Comparison of ENCODE assay signal across 6 cellular contexts in genomic region chr16:57917489-57917888, GRCh38. TPM values are rescaled to one million over a fixed set of nuclear protein-coding genes. Genes with fewer than 3 reads are reported as not detected.
"Had no signal": no experiment of that assay in that cellular context is flagged by ENCODE, and none has a peak within 500 bp of the region (broad histone marks: within the 10 kb centered on the region; RNA-seq: fewer than 3 reads in every experiment).

No MANE protein-coding gene starts in this region.

RNA-seq across cellular contexts. Expression of gene CNGB1, which starts 53.4 kb away (rescaled TPM):
- total RNA-seq: LHCN-M2, Right ventricle myocardium inferior, RPMI7951, SJCRH30, SK-MEL-5, T-cell had no signal
